ENCODE assay signal across 1 cellular context in genomic region chr19:56367829-56368711, GRCh38.
TF ChIP-seq lines count a peak whose summit lies in the region.

No MANE protein-coding gene starts in this region.

TF ChIP-seq in liver, 16 proteins besides CTCF, POLR2A, EP300 and RAD21 (continued from another document):
- TF ChIP-seq ZBTB33 (IDR thresholded peaks at IDR 0.05) (peak; percentile 81), FOXA1 (IDR thresholded peaks at IDR 0.05) (no peak), SP1 (IDR thresholded peaks at IDR 0.05) (peak; percentile 30), EGR1 (IDR thresholded peaks at IDR 0.05; ENCODE audit: low read depth in 2 of 2) (peak; percentile 11 to 84), NR2F2 (IDR thresholded peaks at IDR 0.05) (no peak), RXRA (IDR thresholded peaks at IDR 0.05) (peak in 1 of 2 donors; percentile 25)
